In the genomic region with DNA sequence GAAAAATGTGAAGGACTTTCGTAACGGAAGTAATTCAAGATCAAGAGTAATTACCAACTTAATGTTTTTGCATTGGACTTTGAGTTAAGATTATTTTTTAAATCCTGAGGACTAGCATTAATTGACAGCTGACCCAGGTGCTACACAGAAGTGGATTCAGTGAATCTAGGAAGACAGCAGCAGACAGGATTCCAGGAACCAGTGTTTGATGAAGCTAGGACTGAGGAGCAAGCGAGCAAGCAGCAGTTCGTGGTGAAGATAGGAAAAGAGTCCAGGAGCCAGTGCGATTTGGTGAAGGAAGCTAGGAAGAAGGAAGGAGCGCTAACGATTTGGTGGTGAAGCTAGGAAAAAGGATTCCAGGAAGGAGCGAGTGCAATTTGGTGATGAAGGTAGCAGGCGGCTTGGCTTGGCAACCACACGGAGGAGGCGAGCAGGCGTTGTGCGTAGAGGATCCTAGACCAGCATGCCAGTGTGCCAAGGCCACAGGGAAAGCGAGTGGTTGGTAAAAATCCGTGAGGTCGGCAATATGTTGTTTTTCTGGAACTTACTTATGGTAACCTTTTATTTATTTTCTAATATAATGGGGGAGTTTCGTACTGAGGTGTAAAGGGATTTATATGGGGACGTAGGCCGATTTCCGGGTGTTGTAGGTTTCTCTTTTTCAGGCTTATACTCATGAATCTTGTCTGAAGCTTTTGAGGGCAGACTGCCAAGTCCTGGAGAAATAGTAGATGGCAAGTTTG, we compare ENCODE assay signal across 8 cellular contexts. TPM values are rescaled to one million over a fixed set of nuclear protein-coding genes. Genes with fewer than 3 reads are reported as not detected.
DNase-seq lines count a peak whose midpoint lies in the region; ATAC-seq, FAIRE-seq and TF ChIP-seq lines count a peak whose summit lies in the region.
"Had no signal": no experiment of that assay in that cellular context is flagged by ENCODE, and none has a peak within 500 bp of the region (broad histone marks: within the 10 kb centered on the region; RNA-seq: fewer than 3 reads in every experiment).

No MANE protein-coding gene starts in this region.

- H3K4me1 Mint-ChIP-seq in activated T-helper 17 cell treated with anti-CD3 and anti-CD28 coated beads, Interleukin-2, amount 50 U/mL, for 72 hours, result peaks cover 37% of the 10 kb centered on the region

- peaks cover 95% of the 10 kb centered on the region for H3K79me2 ChIP-seq in GM23248 (ENCODE audit: insufficient read depth)

- peaks cover 6% of the 10 kb centered on the region for H3K36me3 Mint-ChIP-seq in activated T-helper 17 cell treated with anti-CD3 and anti-CD28 coated beads, Interleukin-2, amount 50 U/mL, for 72 hours (ENCODE audit: low read depth)

- H3K9me3 Mint-ChIP-seq in activated T-helper 17 cell treated with anti-CD3 and anti-CD28 coated beads, Interleukin-2, amount 50 U/mL, for 72 hours, result no peaks in the 10 kb centered on the region
- H3K9me3 Mint-ChIP-seq: activated naive CD4-positive, alpha-beta T cell treated with anti-CD3 and anti-CD28 coated beads, Interleukin-2, amount 50 U/mL, for 24 hours had no signal

- ATAC-seq in activated T-helper 17 cell treated with anti-CD3 and anti-CD28 coated beads, Interleukin-2, amount 50 U/mL, for 72 hours (replicated peaks), result no peak
- ATAC-seq in GM18907 (IDR thresholded peaks at IDR 0.05; ENCODE audit: unreplicated experiment), result no peak

- H3K9me2 ChIP-seq in GM23248 (ENCODE audit: insufficient read depth), result no peaks in the 10 kb centered on the region

- no peaks in the 10 kb centered on the region for H3K27me3 Mint-ChIP-seq in activated T-helper 17 cell treated with anti-CD3 and anti-CD28 coated beads, Interleukin-2, amount 50 U/mL, for 72 hours
- H3K27me3 Mint-ChIP-seq: activated naive CD4-positive, alpha-beta T cell treated with anti-CD3 and anti-CD28 coated beads, Interleukin-2, amount 50 U/mL, for 24 hours had no signal

- no peak for TF ChIP-seq CTCF in ascending aorta (IDR thresholded peaks at IDR 0.05)

- H3K4me1 ChIP-seq in GM23248 (ENCODE audit: insufficient read depth) (peaks cover 27% of the 10 kb centered on the region), ascending aorta (peaks cover 9 to 17% of the 10 kb centered on the region in 2 donors), subcutaneous abdominal adipose tissue (ENCODE audit: control insufficient read depth in 5 of 5, insufficient read depth in 5 of 5, low read length in 5 of 5) (peaks cover 11 to 55% (median 40%) of the 10 kb centered on the region in 5 donors)

- no peak overlapping the region for H2AFZ ChIP-seq in GM23248

- peak overlapping the region; percentile 97 for H3K4me2 ChIP-seq in GM23248 (ENCODE audit: unreplicated experiment)

- H3K4me3 ChIP-seq in GM23248 (peak overlapping the region; percentile 98), ascending aorta (peak overlapping the region; percentile 62 to 67), subcutaneous abdominal adipose tissue (ENCODE audit: low read depth in 1 of 5, low read length in 5 of 5) (peak overlapping the region; percentile 82 to 100 (median 100))

- H4K20me1 ChIP-seq in GM23248 (ENCODE audit: insufficient read depth), result peaks cover 58% of the 10 kb centered on the region

- intact Hi-C loops in ascending aorta (cut with DNase I), result no loop called here

- peak overlapping the region; percentile 100 for H3K27ac ChIP-seq in GM23248
- peak overlapping the region; percentile 95 to 99 for H3K27ac ChIP-seq in ascending aorta
- peak overlapping the region; percentile 99 for H3K27ac ChIP-seq in subcutaneous abdominal adipose tissue (ENCODE audit: low read depth, low read length)

- no peak overlapping the region for H3K27ac Mint-ChIP-seq in activated T-helper 17 cell treated with anti-CD3 and anti-CD28 coated beads, Interleukin-2, amount 50 U/mL, for 72 hours
- H3K27ac Mint-ChIP-seq: activated naive CD4-positive, alpha-beta T cell treated with anti-CD3 and anti-CD28 coated beads, Interleukin-2, amount 50 U/mL, for 24 hours had no signal

- H3K36me3 ChIP-seq in GM23248 (ENCODE audit: low read depth) (peaks cover 64% of the 10 kb centered on the region), ascending aorta (peaks cover 46 to 55% of the 10 kb centered on the region in 2 donors), subcutaneous abdominal adipose tissue (ENCODE audit: control insufficient read depth in 5 of 5, insufficient read depth in 5 of 5, low read length in 5 of 5) (peaks cover 37 to 53% (median 43%) of the 10 kb centered on the region in 5 donors)

- in situ Hi-C loops in GM23248 (cut with MboI), result no loop called here

- peak; percentile 17 for FAIRE-seq in islet of Langerhans (lab: Jason Lieb, UNC)

- peaks cover 92% of the 10 kb centered on the region for H3F3A ChIP-seq in GM23248 (ENCODE audit: insufficient read depth)

- H3K27me3 ChIP-seq in GM23248 (replicated peaks; ENCODE audit: insufficient read depth) (no peaks in the 10 kb centered on the region), ascending aorta (no peaks in the 10 kb centered on the region), subcutaneous abdominal adipose tissue (ENCODE audit: control insufficient read depth in 5 of 5, insufficient read depth in 4 of 5, low read length in 5 of 5) (no peaks in the 10 kb centered on the region)

- H3K9me3 ChIP-seq in GM23248 (ENCODE audit: low read depth), result no peaks in the 10 kb centered on the region
- H3K9me3 ChIP-seq in ascending aorta, result no peaks in the 10 kb centered on the region
- no peaks in the 10 kb centered on the region for H3K9me3 ChIP-seq in subcutaneous abdominal adipose tissue (ENCODE audit: control insufficient read depth in 5 of 5, low read length in 5 of 5)

- no peak overlapping the region for H3K4me3 Mint-ChIP-seq in activated T-helper 17 cell treated with anti-CD3 and anti-CD28 coated beads, Interleukin-2, amount 50 U/mL, for 72 hours
- H3K4me3 Mint-ChIP-seq: activated naive CD4-positive, alpha-beta T cell treated with anti-CD3 and anti-CD28 coated beads, Interleukin-2, amount 50 U/mL, for 24 hours had no signal

- WGBS in GM23248 (ENCODE audit: low coverage in 1 of 2, low lambda C conversion rate in 2 of 2, missing lambda C conversion rate in 2 of 2), 2 experiments, result 0 to 1% methylated on average over 20 of the region's 20 CpGs

- peak; percentile 79 for DNase-seq in GM23248
- DNase-seq in NCI-H2227 treated with DMSO at 0.1 percent for 48 hours (lab: John Stamatoyannopoulos, UW), result peak; percentile 62
- DNase-seq in ascending aorta (ENCODE audit: low spot score in 2 of 2), result no peak

- H3K9ac ChIP-seq in GM23248 (peak overlapping the region; percentile 100), subcutaneous abdominal adipose tissue (ENCODE audit: low read length in 5 of 5) (peak overlapping the region; percentile 99 to 100 (median 100))

RNA-seq across cellular contexts. Expression of gene MALAT1, which starts 1.6 kb away (rescaled TPM):
- 2,638 and 3,272 TPM in 2 replicates for total RNA-seq in GM23248 (2014; rRNA removed; shearing (Covaris generic))
- 7,376 and 13,207 TPM in 2 replicates for polyA plus RNA-seq in GM23248 (2016; fragmentation: Nextera tagmentation; extraction: Ambion mirVana)
- total RNA-seq in ascending aorta, result 8,553 TPM
- total RNA-seq in activated T-helper 17 cell treated with anti-CD3 and anti-CD28 coated beads, Interleukin-2, amount 50 U/mL, for 72 hours, result over 10,000 TPM in 1 of 2 donors, 1,000 to 10,000 TPM in 1; 5,547 to 22,796 TPM

RNA-seq across cellular contexts. Expression of gene SCYL1, which starts 24.4 kb away (rescaled TPM):
- 115 and 133 TPM in 2 replicates for total RNA-seq in GM23248 (2014; rRNA removed; shearing (Covaris generic))
- polyA plus RNA-seq in GM23248 (2016; fragmentation: Nextera tagmentation; extraction: Ambion mirVana), result 90.7 and 98.6 TPM in 2 replicates
- total RNA-seq in ascending aorta, result 220 TPM
- 10 to 100 TPM; 80.4 to 86.8 TPM for total RNA-seq in activated T-helper 17 cell treated with anti-CD3 and anti-CD28 coated beads, Interleukin-2, amount 50 U/mL, for 72 hours

RNA-seq across cellular contexts. Expression of gene LTBP3, which starts 57.7 kb away (rescaled TPM):
- total RNA-seq in GM23248 (2014; rRNA removed; shearing (Covaris generic)), result 98.4 and 112 TPM in 2 replicates
- 36.5 and 39.6 TPM in 2 replicates for polyA plus RNA-seq in GM23248 (2016; fragmentation: Nextera tagmentation; extraction: Ambion mirVana)
- 702 TPM for total RNA-seq in ascending aorta
- total RNA-seq in activated T-helper 17 cell treated with anti-CD3 and anti-CD28 coated beads, Interleukin-2, amount 50 U/mL, for 72 hours, result 100 to 1,000 TPM in 1 of 2 donors, 10 to 100 TPM in 1; 54.3 to 124 TPM

Comparison
In these comparisons a context has a peak if more than half of its experiments do, and no peak if none do; other contexts are left out.
1. DNase-seq: peak in GM23248 (single experiment) and NCI-H2227 treated with DMSO at 0.1 percent for 48 hours (single experiment); none in ascending aorta (0 of 2).
2. Peak in every context shown above with its lines, with median percentiles within 50 percentile points of each other: H3K27ac ChIP-seq and H3K4me3 ChIP-seq.